Comparison of ENCODE assay signal across 15 cellular contexts in genomic region chr2:112600634-112601033, GRCh38. TPM values are rescaled to one million over a fixed set of nuclear protein-coding genes. Genes with fewer than 3 reads are reported as not detected.
DNase-seq lines count a peak whose midpoint lies in the region; ATAC-seq and TF ChIP-seq lines count a peak whose summit lies in the region.
"Had no signal": no experiment of that assay in that cellular context is flagged by ENCODE, and none has a peak within 500 bp of the region (broad histone marks: within the 10 kb centered on the region; RNA-seq: fewer than 3 reads in every experiment).

No MANE protein-coding gene starts in this region.

- no peak overlapping the region for H3K4me3 ChIP-seq in fibroblast of lung (replicated peaks in 1 of 4; ENCODE audit: control extremely low read depth in 1 of 4, insufficient read depth in 1 of 4, low read depth in 3 of 4, low read length in 4 of 4)
- no peak overlapping the region for H3K4me3 ChIP-seq in skeletal muscle satellite cell (ENCODE audit: low read length)
- H3K4me3 ChIP-seq in GM23338: no peak overlapping the region
- H3K4me3 ChIP-seq: BLaER1, thyroid gland, uterus had no signal

- H3K4me1 ChIP-seq in fibroblast of lung (ENCODE audit: control insufficient read depth, extremely low read depth, insufficient read depth, low read length) (no peaks in the 10 kb centered on the region), skeletal muscle satellite cell (ENCODE audit: control insufficient read depth, insufficient read depth, low read length) (peaks cover 11% of the 10 kb centered on the region), GM23338 (ENCODE audit: insufficient read depth) (no peaks in the 10 kb centered on the region)
- H3K4me1 ChIP-seq: BLaER1, thyroid gland, uterus had no signal

- H2AFZ ChIP-seq in fibroblast of lung (ENCODE audit: low read length) (no peak overlapping the region), GM23338 (no peak overlapping the region)

- H3K4me1 Mint-ChIP-seq in HFFc6 (ENCODE audit: low read depth) (peaks cover 22% of the 10 kb centered on the region), GM23338 (peaks cover 2% of the 10 kb centered on the region; the same call in 2 of the 3 replicates)

- TF ChIP-seq CTCF in HFFc6 (IDR thresholded peaks at IDR 0.05): no peak
- no peak for TF ChIP-seq CTCF in fibroblast of lung (conservative IDR thresholded peaks at IDR 0.05 in 1 of 2, IDR thresholded peaks at IDR 0.05 in 1 of 2; ENCODE audit: low read depth in 1 of 2, low read length in 2 of 2)
- TF ChIP-seq CTCF in GM23338 (conservative IDR thresholded peaks at IDR 0.05; ENCODE audit: low read depth in 2 of 2): no peak

- no peaks in the 10 kb centered on the region for H3K36me3 ChIP-seq in fibroblast of lung (ENCODE audit: control insufficient read depth, insufficient read depth, low read length)
- H3K36me3 ChIP-seq in skeletal muscle satellite cell (ENCODE audit: insufficient read depth, low read length): no peaks in the 10 kb centered on the region
- no peaks in the 10 kb centered on the region for H3K36me3 ChIP-seq in GM23338 (ENCODE audit: insufficient read depth)
- H3K36me3 ChIP-seq: BLaER1, thyroid gland, uterus, WERI-Rb-1 had no signal

- H3K27me3 ChIP-seq in fibroblast of lung (ENCODE audit: control insufficient read depth, insufficient read depth, low read length): no peaks in the 10 kb centered on the region
- H3K27me3 ChIP-seq in skeletal muscle satellite cell (ENCODE audit: control insufficient read depth, insufficient read depth, low read length): no peaks in the 10 kb centered on the region
- no peaks in the 10 kb centered on the region for H3K27me3 ChIP-seq in GM23338 (ENCODE audit: insufficient read depth)
- H3K27me3 ChIP-seq: BLaER1, thyroid gland, uterus had no signal

- H3K27ac ChIP-seq in fibroblast of lung (ENCODE audit: insufficient read depth, low read length): no peak overlapping the region
- no peak overlapping the region for H3K27ac ChIP-seq in GM23338 (ENCODE audit: low read depth)
- H3K27ac ChIP-seq: BLaER1, thyroid gland, uterus, WERI-Rb-1 had no signal

- H3K9ac ChIP-seq in fibroblast of lung (ENCODE audit: insufficient read depth, low read length) (no peak overlapping the region), skeletal muscle satellite cell (ENCODE audit: low read depth, low read length) (no peak overlapping the region)
- H3K9ac ChIP-seq: BLaER1 had no signal

- H3K4me2 ChIP-seq in fibroblast of lung (ENCODE audit: extremely low read depth, insufficient read depth, low read length) (peak overlapping the region; percentile 66), skeletal muscle satellite cell (ENCODE audit: low read length) (peak overlapping the region; percentile 11), GM23338 (no peak overlapping the region)
- H3K4me2 ChIP-seq: BLaER1 had no signal

- H3K27me3 Mint-ChIP-seq in HFFc6 (ENCODE audit: insufficient read depth) (no peaks in the 10 kb centered on the region; the same call in none of the 2 replicates), GM23338 (ENCODE audit: insufficient read depth, low read depth, poor library complexity) (peaks cover 4% of the 10 kb centered on the region)

- H3K9me3 Mint-ChIP-seq in HFFc6 (peaks cover 4% of the 10 kb centered on the region), GM23338 (no peaks in the 10 kb centered on the region)
- H3K9me3 Mint-ChIP-seq: activated T-helper 2 cell treated with anti-CD3 and anti-CD28 coated beads, Interferon-gamma antibody, Interleukin-2, Interleukin-4, amounts not matched to agents 10 μg/mL and 5 μg/mL and 100 μg/mL, durations not matched to agents 14 hours and 24 hours and 36 hours; immature natural killer cell; neural crest cell had no signal

- H3K9me3 ChIP-seq in fibroblast of lung (ENCODE audit: control insufficient read depth, insufficient read depth, low read depth, low read length) (no peaks in the 10 kb centered on the region), skeletal muscle satellite cell (replicated peaks; ENCODE audit: low read length) (no peaks in the 10 kb centered on the region)
- H3K9me3 ChIP-seq: BLaER1, thyroid gland, uterus had no signal

- H3K36me3 Mint-ChIP-seq in HFFc6 (ENCODE audit: low read depth) (no peaks in the 10 kb centered on the region), GM23338 (ENCODE audit: low read depth) (no peaks in the 10 kb centered on the region)

- ATAC-seq in GM23338: no peak

- H3K79me2 ChIP-seq in fibroblast of lung (ENCODE audit: control insufficient read depth, insufficient read depth, low read length): no peaks in the 10 kb centered on the region
- H3K79me2 ChIP-seq in GM23338 (replicated peaks; ENCODE audit: insufficient read depth): no peaks in the 10 kb centered on the region

- peak overlapping the region; percentile 70 for H3K4me3 Mint-ChIP-seq in HFFc6
- H3K4me3 Mint-ChIP-seq in GM23338: no peak overlapping the region
- H3K4me3 Mint-ChIP-seq: neural crest cell had no signal

- no peaks in the 10 kb centered on the region for H4K20me1 ChIP-seq in fibroblast of lung (ENCODE audit: control insufficient read depth, extremely low read depth, insufficient read depth, low read length)
- H4K20me1 ChIP-seq in GM23338 (replicated peaks; ENCODE audit: insufficient read depth): no peaks in the 10 kb centered on the region
- H4K20me1 ChIP-seq: BLaER1 had no signal

- DNase-seq in HFFc6 (no peak), RPMI7951 (ENCODE audit: low read depth) (peak; percentile 31), fibroblast of lung (ENCODE audit: low read depth in 2 of 2) (no peak), GM23338 (ENCODE audit: low spot score) (no peak), COR-L47 (lab: John Stamatoyannopoulos, UW) (no peak), NCI-H1694 (lab: John Stamatoyannopoulos, UW) (no peak)
- DNase-seq: NCI-H524 treated with DMSO at 0.1 percent for 48 hours had no signal

- H3K9me2 ChIP-seq in GM23338 (ENCODE audit: insufficient read depth): no peaks in the 10 kb centered on the region

- H3F3A ChIP-seq in GM23338 (replicated peaks; ENCODE audit: low read depth): no peaks in the 10 kb centered on the region

- H3K27ac Mint-ChIP-seq in HFFc6 (no peak overlapping the region), GM23338 (no peak overlapping the region)
- H3K27ac Mint-ChIP-seq: activated T-helper 2 cell treated with anti-CD3 and anti-CD28 coated beads, Interferon-gamma antibody, Interleukin-2, Interleukin-4, amounts not matched to agents 10 μg/mL and 5 μg/mL and 100 μg/mL, durations not matched to agents 14 hours and 24 hours and 36 hours had no signal

TF ChIP-seq in GM23338, 12 proteins besides CTCF, POLR2A, EP300 and RAD21:
- no peak for TF ChIP-seq ZNF114 (CRISPR knock-in tag; IDR thresholded peaks at IDR 0.05)
- TF ChIP-seq, protein P1, sequence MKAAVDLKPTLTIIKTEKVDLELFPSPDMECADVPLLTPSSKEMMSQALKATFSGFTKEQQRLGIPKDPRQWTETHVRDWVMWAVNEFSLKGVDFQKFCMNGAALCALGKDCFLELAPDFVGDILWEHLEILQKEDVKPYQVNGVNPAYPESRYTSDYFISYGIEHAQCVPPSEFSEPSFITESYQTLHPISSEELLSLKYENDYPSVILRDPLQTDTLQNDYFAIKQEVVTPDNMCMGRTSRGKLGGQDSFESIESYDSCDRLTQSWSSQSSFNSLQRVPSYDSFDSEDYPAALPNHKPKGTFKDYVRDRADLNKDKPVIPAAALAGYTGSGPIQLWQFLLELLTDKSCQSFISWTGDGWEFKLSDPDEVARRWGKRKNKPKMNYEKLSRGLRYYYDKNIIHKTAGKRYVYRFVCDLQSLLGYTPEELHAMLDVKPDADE (IDR thresholded peaks at IDR 0.05): no peak

RNA-seq across cellular contexts. Expression of gene CHCHD5, which starts 16.2 kb away (rescaled TPM):
- total RNA-seq in HFFc6 (2021; fragmentation: NEBNext Ultra II Directional; extraction: Animal tissue kit (Norgen Biotek cat#: 25700)): 10 to 100 TPM; 26.9 to 43.2 (median 32.6) TPM
- 31.6 and 32.2 TPM in 2 replicates for total RNA-seq in RPMI7951 (2014; rRNA removed; shearing (Covaris generic))
- 11.0 and 17.0 TPM in 2 replicates for total RNA-seq in fibroblast of lung
- polyA plus RNA-seq in fibroblast of lung (10.5 and 18.0 TPM in 2 replicates), GM23338 (2016; fragmentation: Nextera tagmentation; extraction: Ambion mirVana) (68.8 and 69.9 TPM in 2 replicates)
- 52.6 and 77.5 TPM in 2 replicates for polyA plus RNA-seq in fibroblast of lung (2012)
- polyA minus RNA-seq in fibroblast of lung (ENCODE audit: low replicate concordance): 9.9 and 22.2 TPM in 2 replicates
- 13.1 and 13.4 TPM in 2 replicates for total RNA-seq in skeletal muscle satellite cell (2012; rRNA removed)
- 15.5 and 18.7 TPM in 2 replicates for total RNA-seq in GM23338 (2014; rRNA removed; shearing (Covaris generic))

RNA-seq across cellular contexts. Expression of gene SLC20A1, which starts 45.1 kb away (rescaled TPM):
- total RNA-seq in HFFc6 (2021; fragmentation: NEBNext Ultra II Directional; extraction: Animal tissue kit (Norgen Biotek cat#: 25700)): 100 to 1,000 TPM; 147 to 225 (median 195) TPM
- 124 and 127 TPM in 2 replicates for total RNA-seq in RPMI7951 (2014; rRNA removed; shearing (Covaris generic))
- 36.7 and 61.3 TPM in 2 replicates for total RNA-seq in fibroblast of lung
- polyA plus RNA-seq in fibroblast of lung (77.3 and 154 TPM in 2 replicates), GM23338 (2016; fragmentation: Nextera tagmentation; extraction: Ambion mirVana) (50.1 and 52.9 TPM in 2 replicates)
- polyA plus RNA-seq in fibroblast of lung (2012): 47.5 and 107 TPM in 2 replicates
- polyA minus RNA-seq in fibroblast of lung (ENCODE audit: low replicate concordance): 33.9 and 98.6 TPM in 2 replicates
- total RNA-seq in skeletal muscle satellite cell (2012; rRNA removed): 110 and 184 TPM in 2 replicates
- total RNA-seq in GM23338 (2014; rRNA removed; shearing (Covaris generic)): 81.9 and 84.3 TPM in 2 replicates

RNA-seq across cellular contexts. Expression of gene POLR1B, which starts 58.4 kb away (rescaled TPM):
- total RNA-seq in HFFc6 (2021; fragmentation: NEBNext Ultra II Directional; extraction: Animal tissue kit (Norgen Biotek cat#: 25700)): 10 to 100 TPM; 15.1 to 27.5 (median 17.6) TPM
- total RNA-seq in RPMI7951 (2014; rRNA removed; shearing (Covaris generic)): 19.7 and 21.3 TPM in 2 replicates
- total RNA-seq in fibroblast of lung: 13.4 and 15.5 TPM in 2 replicates
- polyA plus RNA-seq in fibroblast of lung (12.2 and 12.5 TPM in 2 replicates), GM23338 (2016; fragmentation: Nextera tagmentation; extraction: Ambion mirVana) (15.4 and 16.2 TPM in 2 replicates)
- 8.5 and 9.5 TPM in 2 replicates for polyA plus RNA-seq in fibroblast of lung (2012)
- polyA minus RNA-seq in fibroblast of lung (ENCODE audit: low replicate concordance): 21.8 and 44.2 TPM in 2 replicates
- total RNA-seq in skeletal muscle satellite cell (2012; rRNA removed): 23.8 and 26.9 TPM in 2 replicates
- total RNA-seq in GM23338 (2014; rRNA removed; shearing (Covaris generic)): 43.5 and 58.3 TPM in 2 replicates
